1 cellular context compared by ENCODE assay signal in the genomic region with DNA sequence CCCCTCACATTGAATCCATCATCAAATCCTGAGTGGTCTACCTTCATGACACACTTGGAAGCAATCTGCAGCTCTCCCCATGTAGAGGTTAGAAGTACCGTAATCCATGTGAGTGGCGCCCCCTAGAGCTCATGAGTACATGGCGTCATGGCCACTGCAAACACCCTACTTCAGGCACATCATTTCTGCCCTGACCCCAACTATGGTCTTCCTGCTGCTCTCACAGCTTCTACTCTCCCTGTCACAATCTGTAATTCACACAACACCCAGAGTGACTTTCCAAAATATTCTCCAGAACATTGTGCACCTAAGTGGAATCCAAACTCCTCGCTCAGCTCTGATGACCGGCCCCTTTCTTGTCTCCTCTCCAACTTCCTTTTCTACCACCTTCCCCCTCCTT.
TF ChIP-seq lines count a peak whose summit lies in the region.

No MANE protein-coding gene starts in this region.

TF ChIP-seq in GM12878, 131 proteins besides CTCF, POLR2A, EP300 and RAD21 (continued from another document):
- TF ChIP-seq, protein P1, sequence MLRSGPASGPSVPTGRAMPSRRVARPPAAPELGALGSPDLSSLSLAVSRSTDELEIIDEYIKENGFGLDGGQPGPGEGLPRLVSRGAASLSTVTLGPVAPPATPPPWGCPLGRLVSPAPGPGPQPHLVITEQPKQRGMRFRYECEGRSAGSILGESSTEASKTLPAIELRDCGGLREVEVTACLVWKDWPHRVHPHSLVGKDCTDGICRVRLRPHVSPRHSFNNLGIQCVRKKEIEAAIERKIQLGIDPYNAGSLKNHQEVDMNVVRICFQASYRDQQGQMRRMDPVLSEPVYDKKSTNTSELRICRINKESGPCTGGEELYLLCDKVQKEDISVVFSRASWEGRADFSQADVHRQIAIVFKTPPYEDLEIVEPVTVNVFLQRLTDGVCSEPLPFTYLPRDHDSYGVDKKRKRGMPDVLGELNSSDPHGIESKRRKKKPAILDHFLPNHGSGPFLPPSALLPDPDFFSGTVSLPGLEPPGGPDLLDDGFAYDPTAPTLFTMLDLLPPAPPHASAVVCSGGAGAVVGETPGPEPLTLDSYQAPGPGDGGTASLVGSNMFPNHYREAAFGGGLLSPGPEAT (IDR thresholded peaks at IDR 0.05; ENCODE audit: low read depth), result no peak
- TF ChIP-seq NR2F1 (conservative IDR thresholded peaks at IDR 0.05), result 0 out of 2 replicates have a peak, but pooled peaks have one; percentile 16
- TF ChIP-seq MYC (IDR thresholded peaks at IDR 0.05; ENCODE audit: insufficient read depth, insufficient read length, insufficient replicate concordance, low read length, severe bottlenecking), result no peak
- peak; percentile 56; the same call in 1 of the 2 replicates for TF ChIP-seq CREM (IDR thresholded peaks at IDR 0.05; ENCODE audit: low read depth)
